Comparison of ENCODE assay signal across 18 cellular contexts in the genomic region with DNA sequence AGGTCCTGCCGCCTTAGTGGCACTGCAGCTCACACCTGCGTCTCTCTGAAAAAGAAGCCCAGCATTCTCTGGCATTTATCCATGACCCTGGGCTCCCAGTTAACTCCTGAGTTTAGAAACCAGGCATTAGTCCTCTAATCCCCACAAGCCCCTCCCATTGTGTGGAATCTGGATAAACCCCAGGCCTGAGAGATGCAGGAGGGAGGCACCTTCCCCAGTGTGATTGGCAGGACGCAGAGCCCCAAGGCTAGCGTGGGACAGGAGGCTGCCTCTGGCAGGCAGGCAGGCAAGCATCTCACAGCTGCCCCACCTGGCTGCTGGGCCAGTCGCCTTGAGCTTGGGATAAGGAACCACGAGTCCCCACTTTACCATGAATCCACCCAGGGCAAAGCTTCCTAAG. TPM values are rescaled to one million over a fixed set of nuclear protein-coding genes. Genes with fewer than 3 reads are reported as not detected.
"Had no signal": no experiment of that assay in that cellular context is flagged by ENCODE, and none has a peak within 500 bp of the region (broad histone marks: within the 10 kb centered on the region; RNA-seq: fewer than 3 reads in every experiment).

No MANE protein-coding gene starts in this region.

- H3K27me3 Mint-ChIP-seq: activated naive CD4-positive, alpha-beta T cell treated with anti-CD3 and anti-CD28 coated beads, Interleukin-2, amount 50 U/mL, for 24 hours; stimulated activated naive CD8-positive, alpha-beta T cell treated with anti-CD3 and anti-CD28 coated beads, Interleukin-15, amount 100 ng/mL, for 72 hours; T-helper 17 cell had no signal

- H3K9me3 Mint-ChIP-seq: activated naive CD4-positive, alpha-beta T cell treated with anti-CD3 and anti-CD28 coated beads, Interleukin-2, amount 50 U/mL, for 24 hours; memory B cell; stimulated activated naive CD8-positive, alpha-beta T cell treated with anti-CD3 and anti-CD28 coated beads, Interleukin-15, amount 100 ng/mL, for 72 hours had no signal

- ATAC-seq: pancreas; stimulated activated naive CD8-positive, alpha-beta T cell treated with anti-CD3 and anti-CD28 coated beads, Interleukin-15, amount 100 ng/mL, for 72 hours; T-helper 17 cell; upper lobe of right lung had no signal

- H3K4me3 ChIP-seq: left ventricle myocardium inferior, pancreas, skin epidermis, testis, upper lobe of right lung had no signal

- H3K36me3 ChIP-seq: brain microvascular endothelial cell, left ventricle myocardium inferior, pancreas, upper lobe of right lung had no signal

- H3K27ac ChIP-seq: brain microvascular endothelial cell, left ventricle myocardium inferior, pancreas, skin epidermis, testis, upper lobe of right lung had no signal

- H3K27me3 ChIP-seq: brain microvascular endothelial cell, pancreas, testis, upper lobe of right lung had no signal

- H3K4me1 ChIP-seq: left ventricle myocardium inferior, testis, upper lobe of right lung had no signal

- H3K36me3 Mint-ChIP-seq: activated naive CD4-positive, alpha-beta T cell treated with anti-CD3 and anti-CD28 coated beads, Interleukin-2, amount 50 U/mL, for 24 hours; memory B cell had no signal

- H3K27ac Mint-ChIP-seq: activated naive CD4-positive, alpha-beta T cell treated with anti-CD3 and anti-CD28 coated beads, Interleukin-2, amount 50 U/mL, for 24 hours; memory B cell; stimulated activated naive CD8-positive, alpha-beta T cell treated with anti-CD3 and anti-CD28 coated beads, Interleukin-15, amount 100 ng/mL, for 72 hours; T-helper 17 cell had no signal

- H3K4me3 Mint-ChIP-seq: activated naive CD4-positive, alpha-beta T cell treated with anti-CD3 and anti-CD28 coated beads, Interleukin-2, amount 50 U/mL, for 24 hours; memory B cell; stimulated activated naive CD8-positive, alpha-beta T cell treated with anti-CD3 and anti-CD28 coated beads, Interleukin-15, amount 100 ng/mL, for 72 hours; T-helper 17 cell had no signal

- H3K9me3 ChIP-seq: left ventricle myocardium inferior, pancreas, testis, upper lobe of right lung had no signal

- DNase-seq: activated T-cell treated with anti-CD3 and anti-CD28 coated beads, Interleukin-2, amount 50 U/mL, for 1 hour; amygdala; brain microvascular endothelial cell; dermis blood vessel endothelial cell; kidney; left ventricle myocardium inferior; pancreas; stimulated activated CD4-positive, alpha-beta T cell treated with anti-CD3 and anti-CD28 coated beads, Interleukin-4, amount 100 ng/mL, for 4 hours; stimulated activated naive CD8-positive, alpha-beta T cell treated with anti-CD3 and anti-CD28 coated beads, Interleukin-15, amount 100 ng/mL, for 72 hours; T-helper 17 cell; testis; upper lobe of right lung had no signal

RNA-seq across cellular contexts. Expression of a gene that starts 11.0 kb away (rescaled TPM):
- total RNA-seq: dermis blood vessel endothelial cell, kidney, left ventricle myocardium inferior, pancreas, renal cortical epithelial cell, T-helper 17 cell, upper lobe of right lung had no signal
- polyA plus RNA-seq: esophagus, neural cell, pancreas had no signal
